Comparison of ENCODE assay signal across 19 cellular contexts in the genomic region with DNA sequence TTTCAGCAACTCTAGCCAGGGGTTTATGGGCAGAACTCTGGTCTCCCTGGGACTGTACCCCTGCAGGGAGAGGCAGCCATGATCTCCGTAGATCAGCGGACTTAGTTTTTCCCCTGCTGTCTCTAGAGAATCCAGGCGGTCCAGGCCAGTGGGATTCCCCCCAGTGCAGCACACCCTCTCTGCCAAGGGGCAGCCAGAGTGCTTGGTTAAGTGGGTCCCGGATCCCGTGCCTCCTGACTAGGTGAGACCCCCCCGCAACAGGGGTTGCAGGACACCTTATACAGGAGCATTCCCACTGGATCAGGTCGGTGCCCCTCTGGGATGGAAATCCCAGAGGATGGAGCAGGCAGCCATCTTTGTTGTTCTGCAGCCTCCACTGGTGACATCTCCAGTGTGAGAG. TPM values are rescaled to one million over a fixed set of nuclear protein-coding genes. Genes with fewer than 3 reads are reported as not detected.
DNase-seq lines count a peak whose midpoint lies in the region; ATAC-seq, FAIRE-seq and TF ChIP-seq lines count a peak whose summit lies in the region.
"Had no signal": no experiment of that assay in that cellular context is flagged by ENCODE, and none has a peak within 500 bp of the region (broad histone marks: within the 10 kb centered on the region; RNA-seq: fewer than 3 reads in every experiment).

No MANE protein-coding gene starts in this region.

- H4K91ac ChIP-seq in H9 (ENCODE audit: insufficient read length, low read depth, low read length), result no peak overlapping the region
- H4K91ac ChIP-seq in neuronal stem cell (ENCODE audit: low read depth, low read length, poor library complexity), result no peak overlapping the region

- H3K18ac ChIP-seq in H9 (ENCODE audit: insufficient read length, low read depth, low read length) (no peak overlapping the region), neuronal stem cell (ENCODE audit: low read length) (no peak overlapping the region)

- no peaks in the 10 kb centered on the region for H3K4me1 ChIP-seq in H9 (ENCODE audit: insufficient read depth, low read length)
- no peaks in the 10 kb centered on the region for H3K4me1 ChIP-seq in neuronal stem cell (ENCODE audit: control insufficient read depth in 2 of 2, insufficient read depth in 1 of 2, low read depth in 1 of 2, low read length in 2 of 2)
- no peaks in the 10 kb centered on the region for H3K4me1 ChIP-seq in upper lobe of right lung
- H3K4me1 ChIP-seq: A549, HAP-1 had no signal

- H2AK5ac ChIP-seq in H9 (ENCODE audit: insufficient read length, low read length) (no peak overlapping the region), neuronal stem cell (ENCODE audit: low read depth, low read length) (no peak overlapping the region)

- H4K20me1 ChIP-seq in H9 (ENCODE audit: control insufficient read depth, insufficient read depth, insufficient read length), result peaks cover 2% of the 10 kb centered on the region

- H3K27me3 Mint-ChIP-seq in H9 (ENCODE audit: low read depth), result no peaks in the 10 kb centered on the region
- no peaks in the 10 kb centered on the region for H3K27me3 Mint-ChIP-seq in chondrocyte (ENCODE audit: low read depth)
- no peaks in the 10 kb centered on the region for H3K27me3 Mint-ChIP-seq in activated CD4-positive, alpha-beta memory T cell treated with anti-CD3 and anti-CD28 coated beads for 36 hours
- H3K27me3 Mint-ChIP-seq: CD4-positive, alpha-beta T cell had no signal

- H4K8ac ChIP-seq in H9 (replicated peaks; ENCODE audit: insufficient read length, low read depth, low read length), result no peak overlapping the region
- no peak overlapping the region for H4K8ac ChIP-seq in neuronal stem cell (ENCODE audit: low read depth, low read length)

- H3K36me3 ChIP-seq in neuronal stem cell (replicated peaks in 1 of 2; ENCODE audit: control insufficient read depth in 2 of 2, insufficient read depth in 2 of 2, low read length in 2 of 2) (no peaks in the 10 kb centered on the region), upper lobe of right lung (no peaks in the 10 kb centered on the region)
- H3K36me3 ChIP-seq: HAP-1 had no signal

- POLR2A ChIA-PET in activated CD4-positive, alpha-beta memory T cell treated with anti-CD3 and anti-CD28 coated beads for 36 hours (lab: Charles Lee), result no interaction called here
- POLR2A ChIA-PET in HEK293T (lab: Yijun Ruan, JAX), result no interaction called here

- DNase-seq in H9 (no peak), chondrocyte (ENCODE audit: low spot score) (peak; percentile 75), neuronal stem cell (ENCODE audit: low spot score) (no peak), upper lobe of right lung (peak; percentile 57), HEK293T (ENCODE audit: extremely low spot score) (no peak), RCC 7860 (ENCODE audit: low spot score) (no peak)
- DNase-seq in activated CD4-positive, alpha-beta memory T cell treated with anti-CD3 and anti-CD28 coated beads for 36 hours, result no peak
- DNase-seq: AML-193; Caco-2; CD4-positive, alpha-beta T cell; GOT3 had no signal

- CTCF ChIA-PET in activated CD4-positive, alpha-beta memory T cell treated with anti-CD3 and anti-CD28 coated beads for 36 hours (lab: Charles Lee), result no interaction called here
- CTCF ChIA-PET in HEK293T (lab: Yijun Ruan, JAX), result no interaction called here

- peak overlapping the region in 2 of 3 experiments; percentile 59 to 78; a peak in 2 of 7 replicates for H3K27ac Mint-ChIP-seq in H9
- no peak overlapping the region for H3K27ac Mint-ChIP-seq in chondrocyte (ENCODE audit: unreplicated experiment)
- no peak overlapping the region for H3K27ac Mint-ChIP-seq in activated CD4-positive, alpha-beta memory T cell treated with anti-CD3 and anti-CD28 coated beads for 36 hours
- H3K27ac Mint-ChIP-seq: CD4-positive, alpha-beta T cell had no signal

- H3K27me3 ChIP-seq in H9 (ENCODE audit: insufficient read depth, low read length), result no peaks in the 10 kb centered on the region
- no peaks in the 10 kb centered on the region for H3K27me3 ChIP-seq in neuronal stem cell (ENCODE audit: control insufficient read depth in 3 of 3, insufficient read depth in 3 of 3, low read depth in 1 of 3, low read length in 3 of 3)
- no peaks in the 10 kb centered on the region for H3K27me3 ChIP-seq in upper lobe of right lung

- H3T11ph ChIP-seq in H9 (ENCODE audit: low read length), result no peak overlapping the region

- no peak overlapping the region for H3K27ac ChIP-seq in H9 (ENCODE audit: insufficient read length, low read depth, low read length)
- H3K27ac ChIP-seq in neuronal stem cell (replicated peaks; ENCODE audit: low read length), result no peak overlapping the region
- H3K27ac ChIP-seq in upper lobe of right lung, result no peak overlapping the region
- H3K27ac ChIP-seq: 22Rv1, A549, C4-2B had no signal

- H2BK20ac ChIP-seq in H9 (ENCODE audit: low read depth, low read length, poor library complexity, severe bottlenecking), result no peak overlapping the region

- no peaks in the 10 kb centered on the region for H3K79me1 ChIP-seq in H9 (ENCODE audit: insufficient read depth, low read depth, low read length, poor library complexity, severe bottlenecking)
- H3K79me1 ChIP-seq in neuronal stem cell (ENCODE audit: low read depth, low read length), result no peaks in the 10 kb centered on the region

- no peak for ATAC-seq in upper lobe of right lung
- ATAC-seq: A549 had no signal

- H3K79me2 ChIP-seq in H9 (ENCODE audit: insufficient read depth, low read length), result no peaks in the 10 kb centered on the region

- no peak overlapping the region for H3K4me2 ChIP-seq in H9 (ENCODE audit: insufficient read depth, insufficient read length, low read length)
- H3K4me2 ChIP-seq in neuronal stem cell (ENCODE audit: insufficient read depth, low read length, poor library complexity, severe bottlenecking), result no peak overlapping the region
- H3K4me2 ChIP-seq: A549 had no signal

- H3K9me3 ChIP-seq in H9 (ENCODE audit: control insufficient read depth, low read depth, low read length), result no peaks in the 10 kb centered on the region
- peaks cover 0 to 7% of the 10 kb centered on the region in 2 donors for H3K9me3 ChIP-seq in neuronal stem cell (replicated peaks in 1 of 2; ENCODE audit: control insufficient read depth in 2 of 2, insufficient read depth in 1 of 2, low read depth in 1 of 2, low read length in 2 of 2)
- H3K9me3 ChIP-seq in upper lobe of right lung, result peaks cover 5% of the 10 kb centered on the region

- H2BK12ac ChIP-seq in H9 (ENCODE audit: insufficient read length, low read depth, low read length) (no peak overlapping the region), neuronal stem cell (ENCODE audit: low read length) (no peak overlapping the region)

- H2BK120ac ChIP-seq in H9 (ENCODE audit: low read depth, low read length, poor library complexity, severe bottlenecking), result no peak overlapping the region
- H2BK120ac ChIP-seq in neuronal stem cell (ENCODE audit: low read depth, low read length), result no peak overlapping the region

- no peak overlapping the region for H3K9ac ChIP-seq in H9 (ENCODE audit: extremely low read depth, insufficient read length, low read length)
- H3K9ac ChIP-seq in neuronal stem cell (ENCODE audit: low read depth, low read length, poor library complexity), result no peak overlapping the region

- no peak overlapping the region for H2AFZ ChIP-seq in H9 (ENCODE audit: low read length)
- H2AFZ ChIP-seq in neuronal stem cell (ENCODE audit: low read length), result no peak overlapping the region

- H3K36me3 Mint-ChIP-seq in H9 (ENCODE audit: insufficient read depth in 1 of 3, low read depth in 3 of 3), result peaks cover 35 to 70% (median 38%) of the 10 kb centered on the region in 3 experiments
- peaks cover 18% of the 10 kb centered on the region for H3K36me3 Mint-ChIP-seq in chondrocyte (ENCODE audit: low read depth)
- H3K36me3 Mint-ChIP-seq in activated CD4-positive, alpha-beta memory T cell treated with anti-CD3 and anti-CD28 coated beads for 36 hours, result peaks cover 40% of the 10 kb centered on the region

- no peak overlapping the region for H2BK5ac ChIP-seq in H9 (ENCODE audit: insufficient read length, low read length)
- H2BK5ac ChIP-seq in neuronal stem cell (ENCODE audit: low read length), result peak overlapping the region; percentile 39

- no peak overlapping the region for H2BK15ac ChIP-seq in H9 (ENCODE audit: low read depth, low read length)
- H2BK15ac ChIP-seq in neuronal stem cell (ENCODE audit: low read length), result no peak overlapping the region

- H3K23ac ChIP-seq in H9 (ENCODE audit: insufficient read length, low read depth, low read length), result no peak overlapping the region
- H3K23ac ChIP-seq in neuronal stem cell (ENCODE audit: low read depth, low read length, poor library complexity), result no peak overlapping the region

- peaks cover 21 to 32% of the 10 kb centered on the region in 2 experiments for H3K4me1 Mint-ChIP-seq in H9
- peaks cover 18% of the 10 kb centered on the region for H3K4me1 Mint-ChIP-seq in chondrocyte (ENCODE audit: low read depth)
- peaks cover 10% of the 10 kb centered on the region for H3K4me1 Mint-ChIP-seq in activated CD4-positive, alpha-beta memory T cell treated with anti-CD3 and anti-CD28 coated beads for 36 hours (ENCODE audit: low read depth)

- intact Hi-C loops in upper lobe of right lung (cut with DNase I), result no loop called here
- intact Hi-C loops in activated CD4-positive, alpha-beta memory T cell treated with anti-CD3 and anti-CD28 coated beads for 36 hours (cut with micrococcal nuclease), result no loop called here

- H3K4ac ChIP-seq in H9 (ENCODE audit: low read depth, low read length), result no peak overlapping the region
- H3K4ac ChIP-seq in neuronal stem cell (ENCODE audit: low read length), result no peak overlapping the region

- no peak overlapping the region for H4K5ac ChIP-seq in H9 (ENCODE audit: insufficient read length, low read depth, low read length)

- H3K4me3 ChIP-seq in neuronal stem cell (ENCODE audit: low read length in 2 of 2) (no peak overlapping the region), upper lobe of right lung (no peak overlapping the region)
- H3K4me3 ChIP-seq: A549, HAP-1 had no signal

- no peak overlapping the region for H3K56ac ChIP-seq in H9 (ENCODE audit: insufficient read length, low read depth, low read length)

- FAIRE-seq in RCC 7860 (lab: Jason Lieb, UNC), result no peak
- FAIRE-seq: A549, D721Med, G401.6, GM12891, GM18507 had no signal

- H3K9me3 Mint-ChIP-seq in H9, result peaks cover 35 to 38% of the 10 kb centered on the region in 2 experiments
- peaks cover 32% of the 10 kb centered on the region for H3K9me3 Mint-ChIP-seq in chondrocyte (ENCODE audit: low read depth)
- H3K9me3 Mint-ChIP-seq in activated CD4-positive, alpha-beta memory T cell treated with anti-CD3 and anti-CD28 coated beads for 36 hours, result peaks cover 34% of the 10 kb centered on the region

- no peaks in the 10 kb centered on the region for H3K23me2 ChIP-seq in H9 (ENCODE audit: insufficient read length, low read depth, low read length, poor library complexity, severe bottlenecking)

- WGBS in H9 (ENCODE audit: extremely low coverage, insufficient read length, low lambda C conversion rate), result no CpG with 5 or more reads among the region's 7 CpGs
- no CpG with 5 or more reads among the region's 7 CpGs for WGBS in neuronal stem cell (ENCODE audit: extremely low coverage in 2 of 2, insufficient read length in 2 of 2, insufficient replicate concordance in 1 of 2), 2 donors

- H3K14ac ChIP-seq in H9 (ENCODE audit: insufficient read depth, low read length) (no peak overlapping the region), neuronal stem cell (ENCODE audit: low read length) (no peak overlapping the region)

- no peak for TF ChIP-seq CTCF in H9 (conservative IDR thresholded peaks at IDR 0.05)
- TF ChIP-seq CTCF in chondrocyte (IDR thresholded peaks at IDR 0.05), result no peak
- no peak for TF ChIP-seq CTCF in upper lobe of right lung (IDR thresholded peaks at IDR 0.05)

- H3K4me3 Mint-ChIP-seq in H9 (no peak overlapping the region), chondrocyte (ENCODE audit: unreplicated experiment) (no peak overlapping the region)
- no peak overlapping the region for H3K4me3 Mint-ChIP-seq in activated CD4-positive, alpha-beta memory T cell treated with anti-CD3 and anti-CD28 coated beads for 36 hours
- H3K4me3 Mint-ChIP-seq: CD4-positive, alpha-beta T cell had no signal

RNA-seq across cellular contexts. Expression of a gene that starts 33.0 kb away (rescaled TPM):
- total RNA-seq in H9 (2021), result 17.4 and 22.4 TPM in 2 replicates
- total RNA-seq in chondrocyte, result 8.2 to 15.9 TPM (median 8.6 TPM) in 3 replicates
- polyA plus RNA-seq in neuronal stem cell (2013, experiment 1 of 2), result 2.2 TPM
- polyA plus RNA-seq in neuronal stem cell (2013, experiment 2 of 2), result 1.9 TPM
- 8.6 TPM for total RNA-seq in upper lobe of right lung
- 1 to 10 TPM; 4.4 to 5.0 TPM for total RNA-seq in activated CD4-positive, alpha-beta memory T cell treated with anti-CD3 and anti-CD28 coated beads for 36 hours

RNA-seq across cellular contexts. Expression of a gene that starts 33.5 kb away (rescaled TPM):
- total RNA-seq in H9 (2021) (317 and 324 TPM in 2 replicates), chondrocyte (93.9 to 114 TPM (median 103 TPM) in 3 replicates), upper lobe of right lung (103 TPM)
- polyA plus RNA-seq in neuronal stem cell (2013, experiment 1 of 2), result 207 TPM
- polyA plus RNA-seq in neuronal stem cell (2013, experiment 2 of 2), result 211 TPM
- total RNA-seq in activated CD4-positive, alpha-beta memory T cell treated with anti-CD3 and anti-CD28 coated beads for 36 hours, result 100 to 1,000 TPM; 261 to 268 TPM

Comparison
In these comparisons a context has a peak if more than half of its experiments do, and no peak if none do; other contexts are left out.
1. DNase-seq: peak in chondrocyte (single experiment) and upper lobe of right lung (single experiment); none in H9 (single experiment), neuronal stem cell (single experiment), activated CD4-positive, alpha-beta memory T cell treated with anti-CD3 and anti-CD28 coated beads for 36 hours (single experiment), HEK293T (single experiment) and RCC 7860 (single experiment).
2. H3K27ac Mint-ChIP-seq: peak in H9 (2 of 3); none in chondrocyte (single experiment) and activated CD4-positive, alpha-beta memory T cell treated with anti-CD3 and anti-CD28 coated beads for 36 hours (single experiment).